23 cellular contexts compared by ENCODE assay signal in the genomic region with DNA sequence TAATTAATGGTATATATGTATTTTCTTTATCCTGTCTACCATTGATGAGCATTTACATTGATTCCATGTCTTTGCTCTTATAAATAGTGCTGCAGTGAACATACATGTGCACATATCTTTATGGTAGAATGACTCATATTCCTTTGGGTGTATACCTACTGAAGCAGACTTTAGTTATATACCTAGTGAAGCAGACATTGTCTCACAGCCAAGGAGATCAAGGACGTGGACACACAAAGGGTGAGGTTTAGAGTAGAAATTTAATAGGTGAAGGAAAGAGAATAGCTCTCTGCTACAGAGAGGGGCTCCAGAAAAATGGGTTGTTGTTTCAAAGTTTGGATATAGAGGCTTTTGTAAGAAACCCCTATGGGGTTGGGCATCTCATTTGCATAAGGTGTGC.
"Had no signal": no experiment of that assay in that cellular context is flagged by ENCODE, and none has a peak within 500 bp of the region (broad histone marks: within the 10 kb centered on the region; RNA-seq: fewer than 3 reads in every experiment).

No MANE protein-coding gene starts in this region.

- H2AFZ ChIP-seq: hepatocyte had no signal

- H3K27me3 ChIP-seq: dorsolateral prefrontal cortex, esophagus muscularis mucosa, gastroesophageal sphincter, heart left ventricle, hepatocyte, left lung had no signal

- H3K4me2 ChIP-seq: hepatocyte had no signal

- ATAC-seq: foreskin keratinocyte; gastroesophageal sphincter; heart left ventricle; left lung; left ventricle myocardium superior; lower lobe of right lung; naive thymus-derived CD4-positive, alpha-beta T cell had no signal

- DNase-seq: dermis blood vessel endothelial cell; dorsolateral prefrontal cortex; effector CD4-positive, alpha-beta T cell; effector memory CD4-positive, alpha-beta T cell; foreskin keratinocyte; heart left ventricle; hypothalamus; immature natural killer cell; islet precursor cell; kidney; kidney glomerular epithelial cell; left lung; left ventricle myocardium superior; lower lobe of right lung; mesenchymal stem cell; naive thymus-derived CD4-positive, alpha-beta T cell had no signal

- H3K79me2 ChIP-seq: hepatocyte had no signal

- H3K9me3 ChIP-seq: esophagus muscularis mucosa, gastroesophageal sphincter, heart left ventricle, left lung, lower lobe of right lung had no signal

- H3K36me3 ChIP-seq: esophagus muscularis mucosa, gastroesophageal sphincter, heart left ventricle, left lung, lower lobe of right lung had no signal

- H3K4me1 ChIP-seq: foreskin keratinocyte, gastroesophageal sphincter, left lung, lower lobe of right lung had no signal

- H3K4me3 ChIP-seq: coronary artery, dorsolateral prefrontal cortex, esophagus muscularis mucosa, gastroesophageal sphincter, heart left ventricle, hepatocyte, left lung, lower lobe of right lung had no signal

- FAIRE-seq: colon, endothelial cell of umbilical vein, frontal cortex, kidney had no signal

- H3K27ac ChIP-seq: coronary artery, dorsolateral prefrontal cortex, esophagus muscularis mucosa, foreskin keratinocyte, gastroesophageal sphincter, heart left ventricle, hepatocyte, left lung, lower lobe of right lung had no signal
